ENCODE assay signal across 8 cellular contexts in genomic region chr1:155562581-155563376, GRCh38. TPM values are rescaled to one million over a fixed set of nuclear protein-coding genes. Genes with fewer than 3 reads are reported as not detected.
A peak's percentile ranks its signal among the peaks of the same experiment; 100 is the strongest.
DNase-seq lines count a peak whose midpoint lies in the region; ATAC-seq, FAIRE-seq and TF ChIP-seq lines count a peak whose summit lies in the region.

TSS of gene ASH1L (minus strand) at chr1:155562803. CDS start at chr1:155521519, 41,284 bp downstream.

- H3K27ac ChIP-seq in aorta (ENCODE audit: low read depth in 1 of 2, low read length in 2 of 2): peak within 1 kb of the TSS in 1 of 2 donors; percentile 89

- WGBS in aorta, 2 donors: 0 to 1% methylated on average over 50 to 87 of the region's 87 CpGs

- H3K4me3 ChIP-seq in astrocyte of the cerebellum (ENCODE audit: low read depth, low read length): peak within 1 kb of the TSS; percentile 81
- H3K4me3 ChIP-seq in aorta (ENCODE audit: low read length in 2 of 2): peak within 1 kb of the TSS; percentile 90 to 98

- H3K36me3 ChIP-seq in aorta (ENCODE audit: control insufficient read depth in 1 of 2, insufficient read depth in 2 of 2, low read length in 1 of 2): no peaks in the 10 kb centered on the region

- FAIRE-seq in GM18507 (lab: Jason Lieb, UNC): peak; percentile 75

- ATAC-seq in HG02981 (IDR thresholded peaks at IDR 0.05; ENCODE audit: unreplicated experiment) (peak; percentile 69), aorta (ENCODE audit: low FRiP score) (peak; percentile 96)

- in situ Hi-C loops in astrocyte of the cerebellum (cut with HindIII; ENCODE audit: low sequenced_read_pairs): no loop called here

- no peak for TF ChIP-seq CTCF in astrocyte of the cerebellum (IDR thresholded peaks at IDR 0.05; ENCODE audit: low read depth, low read length, missing control alignments)

- DNase-seq in GM18507 (ENCODE audit: extremely low spot score, insufficient read length, low read depth) (peak; percentile 78), NCI-H2081 (lab: John Stamatoyannopoulos, UW) (peak; percentile 95 to 98), T-helper 9 cell (peak; percentile 89), astrocyte of the cerebellum (ENCODE audit: low read depth) (peak; percentile 76), hepatic stellate cell (ENCODE audit: low spot score) (peak; percentile 98), renal cortical epithelial cell (ENCODE audit: low read depth) (peak; percentile 72), aorta (peak; percentile 96 to 98)

- no peaks in the 10 kb centered on the region for H3K9me3 ChIP-seq in aorta (ENCODE audit: control insufficient read depth, low read length)

- intact Hi-C loops in aorta (cut with DNase I): no loop called here

- peaks cover 0 to 2% of the 10 kb centered on the region in 2 donors for H3K27me3 ChIP-seq in aorta (ENCODE audit: control insufficient read depth in 1 of 2, insufficient read depth in 2 of 2, low read length in 1 of 2)

- H3K4me1 ChIP-seq in aorta (ENCODE audit: control insufficient read depth in 1 of 2, insufficient read depth in 2 of 2, low read length in 2 of 2): peaks cover 0 to 2% of the 10 kb centered on the region in 2 donors

RNA-seq across cellular contexts. Expression of gene ASH1L, which starts in this region (rescaled TPM):
- 12.5 and 50.2 TPM in 2 replicates for total RNA-seq in renal cortical epithelial cell
- 10 to 100 TPM; 73.1 to 93.5 TPM for total RNA-seq in aorta
- polyA plus RNA-seq in aorta: 10 to 100 TPM; 13.1 to 14.6 TPM
